ENCODE assay signal across 26 cellular contexts in genomic region chr3:151112731-151113130, GRCh38. TPM values are rescaled to one million over a fixed set of nuclear protein-coding genes. Genes with fewer than 3 reads are reported as not detected.
"Had no signal": no experiment of that assay in that cellular context is flagged by ENCODE, and none has a peak within 500 bp of the region (broad histone marks: within the 10 kb centered on the region; RNA-seq: fewer than 3 reads in every experiment).

No MANE protein-coding gene starts in this region.

- H3K27me3 ChIP-seq: ascending aorta, body of pancreas had no signal

- H3K4me3 Mint-ChIP-seq: activated CD4-positive, alpha-beta memory T cell treated with anti-CD3 and anti-CD28 coated beads for 36 hours; activated CD4-positive, alpha-beta T cell treated with anti-CD3 and anti-CD28 coated beads, Interleukin-2, amount 10 ng/mL, durations not matched to agents 7 days and 5 days; activated naive CD8-positive, alpha-beta T cell treated with anti-CD3 and anti-CD28 coated beads, Interleukin-2, amount 50 U/mL, for 24 hours; activated T-cell treated with anti-CD3 and anti-CD28 coated beads, Interleukin-2, amount 50 U/mL, for 4 hours; central memory CD8-positive, alpha-beta T cell; T-helper 17 cell had no signal

- H3K36me3 Mint-ChIP-seq: activated CD4-positive, alpha-beta memory T cell treated with anti-CD3 and anti-CD28 coated beads for 36 hours; activated naive CD4-positive, alpha-beta T cell treated with anti-CD3 and anti-CD28 coated beads, Interleukin-2, amount 50 U/mL, for 72 hours had no signal

- H3K27ac Mint-ChIP-seq: activated CD4-positive, alpha-beta memory T cell treated with anti-CD3 and anti-CD28 coated beads for 36 hours; activated CD4-positive, alpha-beta T cell treated with anti-CD3 and anti-CD28 coated beads, Interleukin-2, amount 10 ng/mL, durations not matched to agents 7 days and 5 days; activated naive CD4-positive, alpha-beta T cell treated with anti-CD3 and anti-CD28 coated beads, Interleukin-2, amount 50 U/mL, for 72 hours; activated naive CD8-positive, alpha-beta T cell treated with anti-CD3 and anti-CD28 coated beads, Interleukin-2, amount 50 U/mL, for 24 hours; T-helper 17 cell had no signal

- H3K9me3 Mint-ChIP-seq: activated CD4-positive, alpha-beta memory T cell treated with anti-CD3 and anti-CD28 coated beads for 36 hours; activated CD4-positive, alpha-beta T cell treated with anti-CD3 and anti-CD28 coated beads, Interleukin-2, amount 10 ng/mL, durations not matched to agents 7 days and 5 days; activated naive CD4-positive, alpha-beta T cell treated with anti-CD3 and anti-CD28 coated beads, Interleukin-2, amount 50 U/mL, for 72 hours; activated naive CD8-positive, alpha-beta T cell treated with anti-CD3 and anti-CD28 coated beads, Interleukin-2, amount 50 U/mL, for 24 hours; activated T-cell treated with anti-CD3 and anti-CD28 coated beads, Interleukin-2, amount 50 U/mL, for 4 hours; central memory CD8-positive, alpha-beta T cell had no signal

- H3K27ac ChIP-seq: ascending aorta, body of pancreas had no signal

- H3K4me1 Mint-ChIP-seq: activated CD4-positive, alpha-beta T cell treated with anti-CD3 and anti-CD28 coated beads, Interleukin-2, amount 10 ng/mL, durations not matched to agents 7 days and 5 days; activated naive CD8-positive, alpha-beta T cell treated with anti-CD3 and anti-CD28 coated beads, Interleukin-2, amount 50 U/mL, for 24 hours; central memory CD8-positive, alpha-beta T cell had no signal

- H3K36me3 ChIP-seq: ascending aorta, MG63 had no signal

- DNase-seq: activated CD4-positive, alpha-beta memory T cell treated with anti-CD3 and anti-CD28 coated beads for 36 hours; activated CD4-positive, alpha-beta T cell treated with anti-CD3 and anti-CD28 coated beads, Interleukin-2, amount 10 ng/mL, durations not matched to agents 7 days and 5 days; activated CD4-positive, CD25-positive, alpha-beta regulatory T cell; activated CD8-positive, alpha-beta memory T cell treated with anti-CD3 and anti-CD28 coated beads for 24 hours; activated effector memory CD4-positive, alpha-beta T cell treated with anti-CD3 and anti-CD28 coated beads, Interleukin-2, amount 50 U/mL, for 16 hours; activated naive CD4-positive, alpha-beta T cell treated with Interleukin-2 at 50 U/mL for 16 hours; activated naive CD8-positive, alpha-beta T cell treated with anti-CD3 and anti-CD28 coated beads, Interleukin-2, amount 50 U/mL, for 24 hours; activated T-cell treated with anti-CD3 and anti-CD28 coated beads, Interleukin-2, amount 50 U/mL, for 4 hours; amniotic stem cell; body of pancreas; KBM-7; MG63; NCI-H1092 treated with DMSO at 0.1 percent for 48 hours; NCI-H1417 treated with DMSO at 0.1 percent for 48 hours; NCI-H187 treated with DMSO at 0.1 percent for 48 hours; NCI-H2081 treated with DMSO at 0.1 percent for 48 hours; NCI-H2227 treated with DMSO at 0.1 percent for 48 hours; NCI-H446 treated with DMSO at 0.1 percent for 48 hours; NCI-H524 treated with DMSO at 0.1 percent for 48 hours; SIG-M5; T-helper 17 cell; T1000 had no signal

- H3K4me1 ChIP-seq: ascending aorta, body of pancreas had no signal

- ATAC-seq: activated naive CD4-positive, alpha-beta T cell treated with anti-CD3 and anti-CD28 coated beads, Interleukin-2, amount 50 U/mL, for 72 hours; activated naive CD8-positive, alpha-beta T cell treated with anti-CD3 and anti-CD28 coated beads, Interleukin-2, amount 50 U/mL, for 24 hours; activated T-cell treated with anti-CD3 and anti-CD28 coated beads, Interleukin-2, amount 50 U/mL, for 4 hours; body of pancreas; T-helper 17 cell had no signal

- H3K4me3 ChIP-seq: ascending aorta, body of pancreas, MG63 had no signal

- H3K9me3 ChIP-seq: ascending aorta, body of pancreas, MG63 had no signal

RNA-seq across cellular contexts. Expression of gene MED12L, which starts 27.3 kb away (rescaled TPM):
- total RNA-seq: LHCN-M2 had no signal
